9 cellular contexts compared by ENCODE assay signal in the genomic region with DNA sequence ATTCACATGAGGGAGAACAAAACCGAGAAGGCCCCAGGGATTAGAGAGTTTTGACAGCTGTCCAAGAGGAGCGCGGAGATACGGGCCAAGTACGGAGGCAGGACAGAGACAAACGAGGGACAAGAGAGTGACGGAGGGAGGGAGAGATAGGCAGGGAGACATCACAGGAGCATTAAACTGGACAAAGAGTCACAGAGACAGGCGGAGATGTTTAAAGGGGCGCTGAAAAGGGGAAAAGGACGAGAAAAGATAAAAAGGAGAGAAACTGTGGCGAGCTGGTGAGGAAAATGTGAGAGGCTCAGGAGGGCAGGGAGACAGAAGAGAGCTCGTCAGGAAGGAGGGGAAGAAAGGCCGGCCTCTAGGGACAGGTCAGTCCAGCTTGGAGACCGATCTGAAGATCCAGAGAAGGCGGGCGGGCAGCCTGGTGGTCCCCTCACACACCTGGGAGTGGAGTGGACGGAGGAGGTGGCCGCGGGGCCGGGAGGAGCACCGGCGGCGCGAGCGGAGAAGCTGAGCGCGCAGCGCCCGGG. TPM values are rescaled to one million over a fixed set of nuclear protein-coding genes. Genes with fewer than 3 reads are reported as not detected.
DNase-seq lines count a peak whose midpoint lies in the region; ATAC-seq and TF ChIP-seq lines count a peak whose summit lies in the region.
"Had no signal": no experiment of that assay in that cellular context is flagged by ENCODE, and none has a peak within 500 bp of the region (broad histone marks: within the 10 kb centered on the region; RNA-seq: fewer than 3 reads in every experiment).

No MANE protein-coding gene starts in this region.

- 4% methylated on average over 29 of the region's 29 CpGs for WGBS in prostate gland

- no peak for TF ChIP-seq POLR2A in prostate gland (IDR thresholded peaks at IDR 0.05)

- no peaks in the 10 kb centered on the region for H3K27me3 ChIP-seq in right atrium auricular region
- H3K27me3 ChIP-seq in prostate gland (replicated peaks; ENCODE audit: insufficient read depth), result no peaks in the 10 kb centered on the region

- H3K4me1 Mint-ChIP-seq in activated naive CD8-positive, alpha-beta T cell treated with anti-CD3 and anti-CD28 coated beads, Interleukin-2, amount 50 U/mL, for 24 hours, result peaks cover 9% of the 10 kb centered on the region

- intact Hi-C loops in prostate gland (cut with DNase I), result loop anchor here (5.0 kb wide), 2 partner anchors 45 to 250 kb away; no protein-coding TSS in a partner anchor

- peak overlapping the region; percentile 63 for H3K4me3 Mint-ChIP-seq in activated naive CD8-positive, alpha-beta T cell treated with anti-CD3 and anti-CD28 coated beads, Interleukin-2, amount 50 U/mL, for 24 hours

- no peaks in the 10 kb centered on the region for H3K9me3 ChIP-seq in right atrium auricular region
- no peaks in the 10 kb centered on the region for H3K9me3 ChIP-seq in prostate gland

- DNase-seq in DMS 273 treated with DMSO at 0.1 percent for 48 hours (lab: John Stamatoyannopoulos, UW) (peak; percentile 78), NCI-H128 (lab: John Stamatoyannopoulos, UW; ENCODE audit: unreplicated experiment) (peak; percentile 87), right atrium auricular region (ENCODE audit: low spot score) (peak; percentile 61), prostate gland (ENCODE audit: low spot score) (no peak)
- DNase-seq in activated naive CD8-positive, alpha-beta T cell treated with anti-CD3 and anti-CD28 coated beads, Interleukin-2, amount 50 U/mL, for 24 hours, result no peak
- DNase-seq in stimulated activated CD4-positive, alpha-beta T cell treated with anti-CD3 and anti-CD28 coated beads, Interleukin-4, amount 100 ng/mL, for 24 hours, result no peak

- H3K9me3 Mint-ChIP-seq in activated naive CD8-positive, alpha-beta T cell treated with anti-CD3 and anti-CD28 coated beads, Interleukin-2, amount 50 U/mL, for 24 hours, result peaks cover 4% of the 10 kb centered on the region

- no peaks in the 10 kb centered on the region for H3K36me3 Mint-ChIP-seq in activated naive CD8-positive, alpha-beta T cell treated with anti-CD3 and anti-CD28 coated beads, Interleukin-2, amount 50 U/mL, for 24 hours (ENCODE audit: low read depth)

- H3K36me3 ChIP-seq in right atrium auricular region (no peaks in the 10 kb centered on the region), prostate gland (no peaks in the 10 kb centered on the region)

- H3K27me3 Mint-ChIP-seq in activated naive CD8-positive, alpha-beta T cell treated with anti-CD3 and anti-CD28 coated beads, Interleukin-2, amount 50 U/mL, for 24 hours, result peaks cover 56% of the 10 kb centered on the region

- TF ChIP-seq CTCF in right atrium auricular region (IDR thresholded peaks at IDR 0.05), result no peak
- TF ChIP-seq CTCF in prostate gland (IDR thresholded peaks at IDR 0.05), result no peak

- H3K4me1 ChIP-seq in right atrium auricular region, result peaks cover 0 to 22% of the 10 kb centered on the region in 2 donors
- no peaks in the 10 kb centered on the region for H3K4me1 ChIP-seq in prostate gland (replicated peaks)

- ATAC-seq in activated naive CD8-positive, alpha-beta T cell treated with anti-CD3 and anti-CD28 coated beads, Interleukin-2, amount 50 U/mL, for 24 hours, result no peak
- no peak for ATAC-seq in GM21360 (IDR thresholded peaks at IDR 0.05; ENCODE audit: unreplicated experiment)
- ATAC-seq in GM18511 (IDR thresholded peaks at IDR 0.05; ENCODE audit: unreplicated experiment), result no peak

- H3K27ac ChIP-seq in right atrium auricular region (peak overlapping the region; percentile 89 to 92), prostate gland (peak overlapping the region; percentile 75 to 83)

- H3K27ac Mint-ChIP-seq in activated naive CD8-positive, alpha-beta T cell treated with anti-CD3 and anti-CD28 coated beads, Interleukin-2, amount 50 U/mL, for 24 hours, result peak overlapping the region; percentile 13

- H3K4me3 ChIP-seq in right atrium auricular region (peak overlapping the region; percentile 60 to 84), prostate gland (peak overlapping the region; percentile 64 to 78)

RNA-seq across cellular contexts. Expression of gene KALRN, which starts 0.8 kb away (rescaled TPM):
- total RNA-seq in right atrium auricular region, result 10 to 100 TPM; 39.0 to 56.6 TPM
- total RNA-seq in prostate gland, result 10 to 100 TPM; 21.8 to 47.5 TPM

RNA-seq across cellular contexts. Expression of gene ROPN1, which starts 40.5 kb away (rescaled TPM):
- total RNA-seq in right atrium auricular region (not detected), prostate gland (10 to 100 TPM in 1 of 2 donors, not detected in 1; 10.8 TPM)
- total RNA-seq: NCI-H460 had no signal

Comparison
In these comparisons a context has a peak if more than half of its experiments do, and no peak if none do; other contexts are left out.
1. DNase-seq: peak in DMS 273 treated with DMSO at 0.1 percent for 48 hours (single experiment), NCI-H128 (single experiment) and right atrium auricular region (single experiment); none in activated naive CD8-positive, alpha-beta T cell treated with anti-CD3 and anti-CD28 coated beads, Interleukin-2, amount 50 U/mL, for 24 hours (single experiment), prostate gland (single experiment) and stimulated activated CD4-positive, alpha-beta T cell treated with anti-CD3 and anti-CD28 coated beads, Interleukin-4, amount 100 ng/mL, for 24 hours (single experiment).